ENCODE assay signal across 8 cellular contexts in the genomic region with DNA sequence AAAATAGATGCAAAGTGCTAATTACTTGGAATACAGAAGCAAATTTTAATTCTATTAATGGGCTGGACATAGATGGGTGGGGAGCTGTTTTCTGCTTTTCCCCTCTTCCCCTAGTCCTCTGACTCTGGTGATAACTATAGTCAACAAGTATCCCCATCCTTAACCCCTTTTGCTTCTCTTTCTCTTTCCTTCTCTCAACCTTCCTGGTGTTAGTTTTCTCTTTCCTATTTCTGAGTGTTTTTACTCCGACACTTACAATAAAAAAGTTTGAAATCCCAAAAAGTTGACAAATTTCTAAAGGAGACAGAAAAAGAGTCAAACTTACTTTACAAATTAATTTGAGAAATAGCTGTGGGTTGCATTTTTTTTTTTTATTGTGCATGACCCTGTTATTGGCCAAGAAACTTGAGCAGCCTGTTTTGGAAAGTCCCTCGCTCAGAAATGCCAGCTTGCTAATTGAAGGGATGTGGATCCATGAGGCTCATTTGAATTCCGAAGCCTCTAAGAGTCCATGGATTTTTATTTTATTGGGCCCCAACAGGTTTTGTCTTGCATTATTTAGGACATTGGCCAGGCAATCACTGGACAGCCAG. TPM values are rescaled to one million over a fixed set of nuclear protein-coding genes. Genes with fewer than 3 reads are reported as not detected.
DNase-seq lines count a peak whose midpoint lies in the region; ATAC-seq and TF ChIP-seq lines count a peak whose summit lies in the region.

No MANE protein-coding gene starts in this region.

- no peaks in the 10 kb centered on the region for H3K9me3 ChIP-seq in MG63
- no peaks in the 10 kb centered on the region for H3K9me3 ChIP-seq in ectodermal cell (ENCODE audit: control insufficient read depth, low read length)
- no peaks in the 10 kb centered on the region for H3K9me3 ChIP-seq in ovary

- WGBS in ectodermal cell, 2 experiments: 25 to 49% methylated on average over 2 to 3 of the region's 3 CpGs
- 10 to 14% (median 11%) methylated on average over 3 of the region's 3 CpGs for WGBS in ovary, 3 donors

- intact Hi-C loops in ovary (cut with DNase I): loop anchor here in 1 of 4 donors (5.0 kb wide), 1 partner anchor 56 kb away; no protein-coding TSS in a partner anchor

- no peak for TF ChIP-seq EP300 in ovary (IDR thresholded peaks at IDR 0.05)

- TF ChIP-seq CTCF in ovary (IDR thresholded peaks at IDR 0.05): no peak

- H3K4me1 ChIP-seq in ectodermal cell (ENCODE audit: control insufficient read depth, insufficient read depth, low read length): no peaks in the 10 kb centered on the region
- peaks cover 7% of the 10 kb centered on the region for H3K4me1 ChIP-seq in ovary (ENCODE audit: insufficient read depth)

- H3K27me3 ChIP-seq in MG63: no peaks in the 10 kb centered on the region
- peaks cover 4% of the 10 kb centered on the region for H3K27me3 ChIP-seq in ectodermal cell (ENCODE audit: control insufficient read depth, insufficient read depth, low read length, poor library complexity, severe bottlenecking)
- H3K27me3 ChIP-seq in ovary: no peaks in the 10 kb centered on the region

- H3K27ac ChIP-seq in ectodermal cell (ENCODE audit: insufficient read depth, low read depth, low read length, poor library complexity, severe bottlenecking) (peak overlapping the region; percentile 45), ovary (peak overlapping the region; percentile 35 to 99)

- no peak for ATAC-seq in GM21367 (IDR thresholded peaks at IDR 0.05; ENCODE audit: unreplicated experiment)

- no peak for TF ChIP-seq POLR2A in ovary (IDR thresholded peaks at IDR 0.05)

- no peaks in the 10 kb centered on the region for H3K36me3 ChIP-seq in MG63
- H3K36me3 ChIP-seq in ectodermal cell (ENCODE audit: control insufficient read depth, insufficient read depth, low read length): no peaks in the 10 kb centered on the region
- H3K36me3 ChIP-seq in ovary: no peaks in the 10 kb centered on the region

- peak; percentile 75 for DNase-seq in DMS 273 (lab: John Stamatoyannopoulos, UW; ENCODE audit: unreplicated experiment)
- no peak for DNase-seq in MG63
- no peak for DNase-seq in ovary
- no peak for DNase-seq in glomerular visceral epithelial cell (ENCODE audit: extremely low spot score)
- DNase-seq in SW480 (ENCODE audit: low spot score): no peak
- DNase-seq in islet precursor cell: no peak

- H3K4me3 ChIP-seq in MG63 (peak overlapping the region; percentile 60), ectodermal cell (ENCODE audit: insufficient read depth, low read depth, low read length) (peak overlapping the region; percentile 8), ovary (peak overlapping the region; percentile 88)

RNA-seq across cellular contexts. Expression of a gene that starts 2.4 kb away (rescaled TPM):
- 12.5 and 13.9 TPM in 2 replicates for total RNA-seq in MG63 (2014; rRNA removed; shearing (Covaris generic); ENCODE audit: low replicate concordance)
- polyA plus RNA-seq in ectodermal cell (2013, experiment 1 of 4): 14.4 TPM
- polyA plus RNA-seq in ectodermal cell (2013, experiment 2 of 4): 10.4 TPM
- 12.0 TPM for polyA plus RNA-seq in ectodermal cell (2013, experiment 3 of 4)
- 11.0 TPM for polyA plus RNA-seq in ectodermal cell (2013, experiment 4 of 4)
- 10 to 100 TPM; 41.4 to 75.9 (median 46.5) TPM for total RNA-seq in ovary
- 10 to 100 TPM; 33.1 to 35.0 TPM for polyA plus RNA-seq in ovary

RNA-seq across cellular contexts. Expression of a gene that starts 40.5 kb away (rescaled TPM):
- 19.4 and 24.2 TPM in 2 replicates for total RNA-seq in MG63 (2014; rRNA removed; shearing (Covaris generic); ENCODE audit: low replicate concordance)
- polyA plus RNA-seq in ectodermal cell (2013, experiment 1 of 4): 138 TPM
- 125 TPM for polyA plus RNA-seq in ectodermal cell (2013, experiment 2 of 4)
- 96.7 TPM for polyA plus RNA-seq in ectodermal cell (2013, experiment 3 of 4)
- polyA plus RNA-seq in ectodermal cell (2013, experiment 4 of 4): 101 TPM
- 1,000 to 10,000 TPM in 2 of 7 donors, 100 to 1,000 TPM in 5; 154 to 1,797 (median 461) TPM for total RNA-seq in ovary
- 1,000 to 10,000 TPM in 1 of 2 donors, 100 to 1,000 TPM in 1; 777 to 5,219 TPM for polyA plus RNA-seq in ovary

Comparison
In these comparisons a context has a peak if more than half of its experiments do, and no peak if none do; other contexts are left out.
1. H3K4me3 ChIP-seq: peak in every context shown above with its lines; median percentile 88 in ovary; 60 in MG63; 8 in ectodermal cell.